1 cellular context compared by ENCODE assay signal in the genomic region with DNA sequence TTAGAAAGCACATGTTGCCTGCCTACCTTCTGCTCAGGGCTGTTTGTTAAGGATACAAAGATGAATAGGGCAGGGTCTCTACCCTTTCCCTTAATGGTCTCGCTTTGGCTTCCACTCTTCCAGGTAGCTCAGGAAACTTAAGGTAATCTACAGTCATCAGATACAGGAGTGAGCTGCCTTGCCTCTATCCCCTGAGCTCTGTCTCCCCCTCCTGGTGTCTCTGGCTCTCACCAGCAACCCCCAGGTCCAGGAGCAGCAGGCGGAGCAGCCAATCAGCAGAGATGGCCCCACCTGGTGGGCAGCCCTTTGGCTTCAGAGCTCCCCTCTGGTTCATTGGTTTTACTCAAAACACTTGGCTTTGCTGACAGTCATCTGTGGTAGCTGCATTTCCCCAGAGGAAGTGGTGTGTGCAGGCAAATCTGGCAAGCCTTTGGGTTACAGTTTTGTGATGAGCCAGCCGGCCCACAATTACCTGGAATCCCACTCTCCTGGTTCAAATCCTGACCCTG.
TF ChIP-seq lines count a peak whose summit lies in the region.

No MANE protein-coding gene starts in this region.

TF ChIP-seq in WTC11, 78 proteins besides CTCF, POLR2A, EP300 and RAD21 (continued from another document):
- TF ChIP-seq FOXJ3 (CRISPR knock-in tag; IDR thresholded peaks at IDR 0.05; ENCODE audit: borderline replicate concordance) (no peak), TP53 (CRISPR knock-in tag; IDR thresholded peaks at IDR 0.05) (no peak), NFYB (CRISPR knock-in tag; conservative IDR thresholded peaks at IDR 0.05; ENCODE audit: low read depth) (peak; percentile 75), NFE2L1 (CRISPR knock-in tag; IDR thresholded peaks at IDR 0.05) (no peak), ZNF671 (CRISPR knock-in tag; IDR thresholded peaks at IDR 0.05) (no peak), NR1H2 (CRISPR knock-in tag; IDR thresholded peaks at IDR 0.05) (no peak), SMAD4 (CRISPR knock-in tag; IDR thresholded peaks at IDR 0.05) (no peak), FOXK1 (CRISPR knock-in tag; IDR thresholded peaks at IDR 0.05) (no peak), ZNF138 (CRISPR knock-in tag; conservative IDR thresholded peaks at IDR 0.05) (no peak), PRDM15 (CRISPR knock-in tag; IDR thresholded peaks at IDR 0.05) (no peak), GRHL2 (CRISPR knock-in tag; IDR thresholded peaks at IDR 0.05; ENCODE audit: insufficient replicate concordance, severe bottlenecking) (no peak), GTF2I (CRISPR knock-in tag; conservative IDR thresholded peaks at IDR 0.05) (no peak), PREB (CRISPR knock-in tag; IDR thresholded peaks at IDR 0.05; ENCODE audit: borderline replicate concordance) (no peak), ZNF281 (CRISPR knock-in tag; IDR thresholded peaks at IDR 0.05) (no peak), CREM (CRISPR knock-in tag; IDR thresholded peaks at IDR 0.05) (no peak), ZNF317 (CRISPR knock-in tag; IDR thresholded peaks at IDR 0.05; ENCODE audit: borderline replicate concordance, low read depth) (peak; percentile 54; the same call in 1 of the 2 replicates), JUN (CRISPR knock-in tag; IDR thresholded peaks at IDR 0.05) (no peak), ESRRA (CRISPR knock-in tag; IDR thresholded peaks at IDR 0.05; ENCODE audit: borderline replicate concordance) (no peak)
- TF ChIP-seq, protein P1, sequence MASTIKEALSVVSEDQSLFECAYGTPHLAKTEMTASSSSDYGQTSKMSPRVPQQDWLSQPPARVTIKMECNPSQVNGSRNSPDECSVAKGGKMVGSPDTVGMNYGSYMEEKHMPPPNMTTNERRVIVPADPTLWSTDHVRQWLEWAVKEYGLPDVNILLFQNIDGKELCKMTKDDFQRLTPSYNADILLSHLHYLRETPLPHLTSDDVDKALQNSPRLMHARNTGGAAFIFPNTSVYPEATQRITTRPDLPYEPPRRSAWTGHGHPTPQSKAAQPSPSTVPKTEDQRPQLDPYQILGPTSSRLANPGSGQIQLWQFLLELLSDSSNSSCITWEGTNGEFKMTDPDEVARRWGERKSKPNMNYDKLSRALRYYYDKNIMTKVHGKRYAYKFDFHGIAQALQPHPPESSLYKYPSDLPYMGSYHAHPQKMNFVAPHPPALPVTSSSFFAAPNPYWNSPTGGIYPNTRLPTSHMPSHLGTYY (CRISPR knock-in tag; IDR thresholded peaks at IDR 0.05), result no peak
- TF ChIP-seq, protein P2, sequence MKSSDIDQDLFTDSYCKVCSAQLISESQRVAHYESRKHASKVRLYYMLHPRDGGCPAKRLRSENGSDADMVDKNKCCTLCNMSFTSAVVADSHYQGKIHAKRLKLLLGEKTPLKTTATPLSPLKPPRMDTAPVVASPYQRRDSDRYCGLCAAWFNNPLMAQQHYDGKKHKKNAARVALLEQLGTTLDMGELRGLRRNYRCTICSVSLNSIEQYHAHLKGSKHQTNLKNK (CRISPR knock-in tag; IDR thresholded peaks at IDR 0.05), result no peak
- TF ChIP-seq, protein P3, sequence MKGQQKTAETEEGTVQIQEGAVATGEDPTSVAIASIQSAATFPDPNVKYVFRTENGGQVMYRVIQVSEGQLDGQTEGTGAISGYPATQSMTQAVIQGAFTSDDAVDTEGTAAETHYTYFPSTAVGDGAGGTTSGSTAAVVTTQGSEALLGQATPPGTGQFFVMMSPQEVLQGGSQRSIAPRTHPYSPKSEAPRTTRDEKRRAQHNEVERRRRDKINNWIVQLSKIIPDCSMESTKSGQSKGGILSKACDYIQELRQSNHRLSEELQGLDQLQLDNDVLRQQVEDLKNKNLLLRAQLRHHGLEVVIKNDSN (CRISPR knock-in tag; IDR thresholded peaks at IDR 0.05), result no peak
